8 cellular contexts compared by ENCODE assay signal in the genomic region with DNA sequence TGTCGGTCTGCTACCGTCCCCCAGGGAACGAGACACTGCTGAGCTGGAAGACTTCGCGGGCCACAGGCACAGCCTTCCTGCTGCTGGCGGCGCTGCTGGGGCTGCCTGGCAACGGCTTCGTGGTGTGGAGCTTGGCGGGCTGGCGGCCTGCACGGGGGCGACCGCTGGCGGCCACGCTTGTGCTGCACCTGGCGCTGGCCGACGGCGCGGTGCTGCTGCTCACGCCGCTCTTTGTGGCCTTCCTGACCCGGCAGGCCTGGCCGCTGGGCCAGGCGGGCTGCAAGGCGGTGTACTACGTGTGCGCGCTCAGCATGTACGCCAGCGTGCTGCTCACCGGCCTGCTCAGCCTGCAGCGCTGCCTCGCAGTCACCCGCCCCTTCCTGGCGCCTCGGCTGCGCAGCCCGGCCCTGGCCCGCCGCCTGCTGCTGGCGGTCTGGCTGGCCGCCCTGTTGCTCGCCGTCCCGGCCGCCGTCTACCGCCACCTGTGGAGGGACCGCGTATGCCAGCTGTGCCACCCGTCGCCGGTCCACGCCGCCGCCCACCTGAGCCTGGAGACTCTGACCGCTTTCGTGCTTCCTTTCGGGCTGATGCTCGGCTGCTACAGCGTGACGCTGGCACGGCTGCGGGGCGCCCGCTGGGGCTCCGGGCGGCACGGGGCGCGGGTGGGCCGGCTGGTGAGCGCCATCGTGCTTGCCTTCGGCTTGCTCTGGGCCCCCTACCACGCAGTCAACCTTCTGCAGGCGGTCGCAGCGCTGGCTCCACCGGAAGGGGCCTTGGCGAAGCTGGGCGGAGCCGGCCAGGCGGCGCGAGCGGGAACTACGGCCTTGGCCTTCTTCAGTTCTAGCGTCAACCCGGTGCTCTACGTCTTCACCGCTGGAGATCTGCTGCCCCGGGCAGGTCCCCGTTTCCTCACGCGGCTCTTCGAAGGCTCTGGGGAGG. TPM values are rescaled to one million over a fixed set of nuclear protein-coding genes. Genes with fewer than 3 reads are reported as not detected.
DNase-seq lines count a peak whose midpoint lies in the region; ATAC-seq and TF ChIP-seq lines count a peak whose summit lies in the region.

A gene with protein sequence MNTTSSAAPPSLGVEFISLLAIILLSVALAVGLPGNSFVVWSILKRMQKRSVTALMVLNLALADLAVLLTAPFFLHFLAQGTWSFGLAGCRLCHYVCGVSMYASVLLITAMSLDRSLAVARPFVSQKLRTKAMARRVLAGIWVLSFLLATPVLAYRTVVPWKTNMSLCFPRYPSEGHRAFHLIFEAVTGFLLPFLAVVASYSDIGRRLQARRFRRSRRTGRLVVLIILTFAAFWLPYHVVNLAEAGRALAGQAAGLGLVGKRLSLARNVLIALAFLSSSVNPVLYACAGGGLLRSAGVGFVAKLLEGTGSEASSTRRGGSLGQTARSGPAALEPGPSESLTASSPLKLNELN (plus strand): TSS at position 837 of the 939 bp plus-strand sequence. CDS start 4,150 bp downstream, outside the sequence.

- H3K9me3 Mint-ChIP-seq in natural killer cell: no peaks in the 10 kb centered on the region

- H3K4me3 ChIP-seq in epithelial cell of proximal tubule (ENCODE audit: low read depth, low read length): peak within 1 kb of the TSS; percentile 11
- H3K4me3 ChIP-seq in tibial artery: peak within 1 kb of the TSS; percentile 56
- no peak within 1 kb of the TSS for H3K4me3 ChIP-seq in H7 (ENCODE audit: insufficient read depth, low read depth, low read length)

- H3K27me3 Mint-ChIP-seq in natural killer cell (ENCODE audit: low read depth in 2 of 2): no peaks in the 10 kb centered on the region

- H3K36me3 ChIP-seq in tibial artery: peaks cover 5 to 19% (median 14%) of the 10 kb centered on the region in 3 donors
- H3K36me3 ChIP-seq in H7 (replicated peaks; ENCODE audit: control insufficient read depth, insufficient read depth, low read length): peaks cover 13% of the 10 kb centered on the region

- peaks cover 71 to 92% of the 10 kb centered on the region in 2 donors for H3K4me1 Mint-ChIP-seq in natural killer cell

- H3K27ac ChIP-seq in tibial artery: peak within 1 kb of the TSS; percentile 69 to 79

- TF ChIP-seq CTCF in epithelial cell of proximal tubule (conservative IDR thresholded peaks at IDR 0.05; ENCODE audit: low read depth, low read length): peak; percentile 27
- peak; percentile 37 for TF ChIP-seq CTCF in natural killer cell (IDR thresholded peaks at IDR 0.05)
- peak; percentile 44 to 48 for TF ChIP-seq CTCF in tibial artery (IDR thresholded peaks at IDR 0.05)

- H3K27me3 ChIP-seq in tibial artery: peaks cover 0 to 11% of the 10 kb centered on the region in 2 donors
- H3K27me3 ChIP-seq in H7 (ENCODE audit: control insufficient read depth, insufficient read depth, low read length): no peaks in the 10 kb centered on the region

- no peaks in the 10 kb centered on the region for H3K9me3 ChIP-seq in tibial artery

- H3K4me1 ChIP-seq in tibial artery: peaks cover 0 to 30% (median 17%) of the 10 kb centered on the region in 4 donors

- ATAC-seq in GM21723 (IDR thresholded peaks at IDR 0.05; ENCODE audit: unreplicated experiment) (peak; percentile 73), natural killer cell (peak; percentile 75 to 87 (median 81))

- peak; percentile 65 for DNase-seq in GDM1 (lab: John Stamatoyannopoulos, UW)
- DNase-seq in MV-4-11 (lab: John Stamatoyannopoulos, UW): peak; percentile 74
- peak; percentile 81 for DNase-seq in activated CD8-positive, alpha-beta memory T cell treated with anti-CD3 and anti-CD28 coated beads, Interleukin-2, amount 50 U/mL, for 48 hours
- DNase-seq in epithelial cell of proximal tubule (ENCODE audit: low read depth): no peak
- DNase-seq in natural killer cell: peak; percentile 69
- peak; percentile 52 to 86 for DNase-seq in tibial artery
- DNase-seq in H7: no peak

- H3K4me3 Mint-ChIP-seq in natural killer cell: peak within 1 kb of the TSS; percentile 88

- intact Hi-C loops in natural killer cell (cut with micrococcal nuclease): loop anchor here (1.0 to 5.0 kb wide), 5 partner anchors 11 to 94 kb away; a partner anchor contains a TSS
- intact Hi-C loops in tibial artery (cut with DNase I; ENCODE audit: low total_unique reads): no loop called here

- no peaks in the 10 kb centered on the region for H3K36me3 Mint-ChIP-seq in natural killer cell

- H3K27ac Mint-ChIP-seq in natural killer cell: peak within 1 kb of the TSS; percentile 94 to 96

RNA-seq across cellular contexts. Expression of the gene that starts here (rescaled TPM):
- total RNA-seq in epithelial cell of proximal tubule (0.06 and 4.0 TPM in 2 replicates), natural killer cell (10 to 100 TPM; 33.5 to 55.7 (median 49.7) TPM)
- total RNA-seq in H7 (2014; rRNA removed; shearing (Covaris generic)): 4.2 and 5.0 TPM in 2 replicates

Comparison
In these comparisons a context has a peak if more than half of its experiments do, and no peak if none do; other contexts are left out.
1. DNase-seq: peak in GDM1 (single experiment), MV-4-11 (single experiment), activated CD8-positive, alpha-beta memory T cell treated with anti-CD3 and anti-CD28 coated beads, Interleukin-2, amount 50 U/mL, for 48 hours (single experiment), natural killer cell (single experiment) and tibial artery (2 of 2); none in epithelial cell of proximal tubule (single experiment) and H7 (single experiment).
2. Peak in every context shown above with its lines, with median percentiles within 50 percentile points of each other: CTCF ChIP-seq.